10 cellular contexts compared by ENCODE assay signal in genomic region chr12:6205144-6205539, GRCh38. TPM values are rescaled to one million over a fixed set of nuclear protein-coding genes. Genes with fewer than 3 reads are reported as not detected.
DNase-seq lines count a peak whose midpoint lies in the region; ATAC-seq and TF ChIP-seq lines count a peak whose summit lies in the region.
"Had no signal": no experiment of that assay in that cellular context is flagged by ENCODE, and none has a peak within 500 bp of the region (broad histone marks: within the 10 kb centered on the region; RNA-seq: fewer than 3 reads in every experiment).

No MANE protein-coding gene starts in this region.

- peaks cover 84% of the 10 kb centered on the region for H3K79me2 ChIP-seq in hepatocyte

- no peak overlapping the region for H2AFZ ChIP-seq in hepatocyte

- 64% methylated on average over 8 of the region's 8 CpGs for WGBS in hepatocyte (ENCODE audit: low lambda C conversion rate, missing lambda C conversion rate)

- H3K27me3 ChIP-seq in hepatocyte = no peaks in the 10 kb centered on the region
- H3K27me3 ChIP-seq in rectal smooth muscle tissue (ENCODE audit: control insufficient read depth, insufficient read depth, low read length) = no peaks in the 10 kb centered on the region

- H3K9ac ChIP-seq in ES-I3 (ENCODE audit: low read depth, low read length) = peak overlapping the region; percentile 12; the same call in 1 of the 2 replicates
- H3K9ac ChIP-seq in rectal smooth muscle tissue (ENCODE audit: low read length) = no peak overlapping the region
- H3K9ac ChIP-seq: KMS-11 had no signal

- H3K9me3 ChIP-seq in ES-I3 (ENCODE audit: control insufficient read depth, insufficient read depth, low read length) (no peaks in the 10 kb centered on the region), hepatocyte (ENCODE audit: low read depth) (no peaks in the 10 kb centered on the region)

- H3K4me3 ChIP-seq in hepatocyte (no peak overlapping the region), rectal smooth muscle tissue (ENCODE audit: low read length) (peak overlapping the region; percentile 14)

- H3K4me1 ChIP-seq in ES-I3 (ENCODE audit: insufficient read depth, low read length) = peaks cover 58% of the 10 kb centered on the region
- H3K4me1 ChIP-seq in hepatocyte (ENCODE audit: insufficient read depth) = peaks cover 37% of the 10 kb centered on the region
- peaks cover 59% of the 10 kb centered on the region for H3K4me1 ChIP-seq in rectal smooth muscle tissue (ENCODE audit: control insufficient read depth, insufficient read depth, low read length)

- peak; percentile 4 for TF ChIP-seq CTCF in hepatocyte (IDR thresholded peaks at IDR 0.05; ENCODE audit: poor library complexity)

- no peak overlapping the region for H3K4me2 ChIP-seq in hepatocyte
- H3K4me2 ChIP-seq: KMS-11 had no signal

- H3K27ac ChIP-seq in angular gyrus (ENCODE audit: low read depth, low read length) = peak overlapping the region; percentile 49
- H3K27ac ChIP-seq in hepatocyte = no peak overlapping the region
- peak overlapping the region; percentile 98 for H3K27ac ChIP-seq in rectal smooth muscle tissue (ENCODE audit: low read depth, low read length)
- H3K27ac ChIP-seq: KMS-11 had no signal

- ATAC-seq in GM18873 (IDR thresholded peaks at IDR 0.05; ENCODE audit: low FRiP score, unreplicated experiment) = no peak

- no peaks in the 10 kb centered on the region for H3K9me2 ChIP-seq in hepatocyte (replicated peaks; ENCODE audit: insufficient read depth)

- no peaks in the 10 kb centered on the region for H4K20me1 ChIP-seq in hepatocyte (ENCODE audit: insufficient read depth, poor library complexity, severe bottlenecking)

- DNase-seq in hepatocyte (ENCODE audit: low spot score) (no peak), glomerular visceral epithelial cell (ENCODE audit: extremely low spot score) (no peak), NCI-H226 (no peak), SW 1271 (lab: John Stamatoyannopoulos, UW) (no peak)
- DNase-seq: cerebellar nuclear complex had no signal

- H3K36me3 ChIP-seq in ES-I3 (ENCODE audit: insufficient read depth, low read length) (peaks cover 4% of the 10 kb centered on the region), hepatocyte (replicated peaks; ENCODE audit: insufficient read depth, low read depth) (no peaks in the 10 kb centered on the region), rectal smooth muscle tissue (ENCODE audit: control insufficient read depth, insufficient read depth, low read length) (no peaks in the 10 kb centered on the region)

RNA-seq across cellular contexts. Expression of gene CD9, which starts 4.9 kb away (rescaled TPM):
- total RNA-seq in hepatocyte = 117 and 139 TPM in 2 replicates
- polyA plus RNA-seq in hepatocyte = 166 and 188 TPM in 2 replicates
